1 cellular context compared by ENCODE assay signal in the genomic region with DNA sequence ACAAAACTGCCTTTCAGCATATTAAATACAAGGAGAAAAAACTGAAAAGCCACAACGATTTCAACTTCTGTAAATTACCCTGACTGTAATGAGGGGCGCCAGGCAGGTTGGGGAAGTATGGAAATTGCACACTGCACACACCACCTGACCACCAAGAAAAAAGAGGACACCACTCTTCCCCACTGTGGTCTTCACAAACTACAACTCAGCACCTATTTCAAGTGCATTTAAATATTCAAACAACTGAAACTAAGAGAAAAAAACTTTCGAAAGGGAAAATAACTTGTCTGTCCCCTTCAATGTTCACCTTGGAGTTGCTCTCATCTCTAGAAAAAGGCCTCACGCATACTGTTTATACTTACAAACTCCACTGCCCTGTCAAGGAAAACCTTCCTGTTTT.
A peak's percentile ranks its signal among the peaks of the same experiment; 100 is the strongest.
TF ChIP-seq lines count a peak whose summit lies in the region.

No MANE protein-coding gene starts in this region.

TF ChIP-seq in GM12878, 131 proteins besides CTCF, POLR2A, EP300 and RAD21 (continued from another document and continues in another):
- TF ChIP-seq, protein P1, sequence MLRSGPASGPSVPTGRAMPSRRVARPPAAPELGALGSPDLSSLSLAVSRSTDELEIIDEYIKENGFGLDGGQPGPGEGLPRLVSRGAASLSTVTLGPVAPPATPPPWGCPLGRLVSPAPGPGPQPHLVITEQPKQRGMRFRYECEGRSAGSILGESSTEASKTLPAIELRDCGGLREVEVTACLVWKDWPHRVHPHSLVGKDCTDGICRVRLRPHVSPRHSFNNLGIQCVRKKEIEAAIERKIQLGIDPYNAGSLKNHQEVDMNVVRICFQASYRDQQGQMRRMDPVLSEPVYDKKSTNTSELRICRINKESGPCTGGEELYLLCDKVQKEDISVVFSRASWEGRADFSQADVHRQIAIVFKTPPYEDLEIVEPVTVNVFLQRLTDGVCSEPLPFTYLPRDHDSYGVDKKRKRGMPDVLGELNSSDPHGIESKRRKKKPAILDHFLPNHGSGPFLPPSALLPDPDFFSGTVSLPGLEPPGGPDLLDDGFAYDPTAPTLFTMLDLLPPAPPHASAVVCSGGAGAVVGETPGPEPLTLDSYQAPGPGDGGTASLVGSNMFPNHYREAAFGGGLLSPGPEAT (IDR thresholded peaks at IDR 0.05; ENCODE audit: low read depth) = no peak; the same call in 1 of the 2 replicates
- no peak for TF ChIP-seq TAF1 (IDR thresholded peaks at IDR 0.05; ENCODE audit: borderline replicate concordance, low read depth, low read length)
- TF ChIP-seq, protein P2, sequence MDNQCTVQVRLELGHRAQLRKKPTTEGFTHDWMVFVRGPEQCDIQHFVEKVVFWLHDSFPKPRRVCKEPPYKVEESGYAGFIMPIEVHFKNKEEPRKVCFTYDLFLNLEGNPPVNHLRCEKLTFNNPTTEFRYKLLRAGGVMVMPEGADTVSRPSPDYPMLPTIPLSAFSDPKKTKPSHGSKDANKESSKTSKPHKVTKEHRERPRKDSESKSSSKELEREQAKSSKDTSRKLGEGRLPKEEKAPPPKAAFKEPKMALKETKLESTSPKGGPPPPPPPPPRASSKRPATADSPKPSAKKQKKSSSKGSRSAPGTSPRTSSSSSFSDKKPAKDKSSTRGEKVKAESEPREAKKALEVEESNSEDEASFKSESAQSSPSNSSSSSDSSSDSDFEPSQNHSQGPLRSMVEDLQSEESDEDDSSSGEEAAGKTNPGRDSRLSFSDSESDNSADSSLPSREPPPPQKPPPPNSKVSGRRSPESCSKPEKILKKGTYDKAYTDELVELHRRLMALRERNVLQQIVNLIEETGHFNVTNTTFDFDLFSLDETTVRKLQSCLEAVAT (IDR thresholded peaks at IDR 0.05) = 0 out of 2 replicates have a peak, but pooled peaks have one; percentile 39
- TF ChIP-seq ZNF207 (IDR thresholded peaks at IDR 0.05; ENCODE audit: borderline replicate concordance) = no peak
- no peak for TF ChIP-seq ATF7 (IDR thresholded peaks at IDR 0.05; ENCODE audit: low read depth)
- no peak for TF ChIP-seq GATAD2B (conservative IDR thresholded peaks at IDR 0.05; ENCODE audit: low read depth)
- TF ChIP-seq, protein P3, sequence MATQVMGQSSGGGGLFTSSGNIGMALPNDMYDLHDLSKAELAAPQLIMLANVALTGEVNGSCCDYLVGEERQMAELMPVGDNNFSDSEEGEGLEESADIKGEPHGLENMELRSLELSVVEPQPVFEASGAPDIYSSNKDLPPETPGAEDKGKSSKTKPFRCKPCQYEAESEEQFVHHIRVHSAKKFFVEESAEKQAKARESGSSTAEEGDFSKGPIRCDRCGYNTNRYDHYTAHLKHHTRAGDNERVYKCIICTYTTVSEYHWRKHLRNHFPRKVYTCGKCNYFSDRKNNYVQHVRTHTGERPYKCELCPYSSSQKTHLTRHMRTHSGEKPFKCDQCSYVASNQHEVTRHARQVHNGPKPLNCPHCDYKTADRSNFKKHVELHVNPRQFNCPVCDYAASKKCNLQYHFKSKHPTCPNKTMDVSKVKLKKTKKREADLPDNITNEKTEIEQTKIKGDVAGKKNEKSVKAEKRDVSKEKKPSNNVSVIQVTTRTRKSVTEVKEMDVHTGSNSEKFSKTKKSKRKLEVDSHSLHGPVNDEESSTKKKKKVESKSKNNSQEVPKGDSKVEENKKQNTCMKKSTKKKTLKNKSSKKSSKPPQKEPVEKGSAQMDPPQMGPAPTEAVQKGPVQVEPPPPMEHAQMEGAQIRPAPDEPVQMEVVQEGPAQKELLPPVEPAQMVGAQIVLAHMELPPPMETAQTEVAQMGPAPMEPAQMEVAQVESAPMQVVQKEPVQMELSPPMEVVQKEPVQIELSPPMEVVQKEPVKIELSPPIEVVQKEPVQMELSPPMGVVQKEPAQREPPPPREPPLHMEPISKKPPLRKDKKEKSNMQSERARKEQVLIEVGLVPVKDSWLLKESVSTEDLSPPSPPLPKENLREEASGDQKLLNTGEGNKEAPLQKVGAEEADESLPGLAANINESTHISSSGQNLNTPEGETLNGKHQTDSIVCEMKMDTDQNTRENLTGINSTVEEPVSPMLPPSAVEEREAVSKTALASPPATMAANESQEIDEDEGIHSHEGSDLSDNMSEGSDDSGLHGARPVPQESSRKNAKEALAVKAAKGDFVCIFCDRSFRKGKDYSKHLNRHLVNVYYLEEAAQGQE (IDR thresholded peaks at IDR 0.05; ENCODE audit: low read depth, low read length) = no peak
- no peak for TF ChIP-seq CHD1 (IDR thresholded peaks at IDR 0.05; ENCODE audit: low read depth, low read length)
- TF ChIP-seq CHD2 (IDR thresholded peaks at IDR 0.05; ENCODE audit: borderline replicate concordance, low read depth, low read length) = no peak
- no peak for TF ChIP-seq SPI1 (IDR thresholded peaks at IDR 0.05; ENCODE audit: borderline replicate concordance, insufficient read depth, low read depth, low read length)
- TF ChIP-seq, protein P4, sequence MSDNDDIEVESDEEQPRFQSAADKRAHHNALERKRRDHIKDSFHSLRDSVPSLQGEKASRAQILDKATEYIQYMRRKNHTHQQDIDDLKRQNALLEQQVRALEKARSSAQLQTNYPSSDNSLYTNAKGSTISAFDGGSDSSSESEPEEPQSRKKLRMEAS (IDR thresholded peaks at IDR 0.05; ENCODE audit: low read depth, low read length) = no peak
- no peak for TF ChIP-seq DPF2 (IDR thresholded peaks at IDR 0.05)
- TF ChIP-seq, protein P5, sequence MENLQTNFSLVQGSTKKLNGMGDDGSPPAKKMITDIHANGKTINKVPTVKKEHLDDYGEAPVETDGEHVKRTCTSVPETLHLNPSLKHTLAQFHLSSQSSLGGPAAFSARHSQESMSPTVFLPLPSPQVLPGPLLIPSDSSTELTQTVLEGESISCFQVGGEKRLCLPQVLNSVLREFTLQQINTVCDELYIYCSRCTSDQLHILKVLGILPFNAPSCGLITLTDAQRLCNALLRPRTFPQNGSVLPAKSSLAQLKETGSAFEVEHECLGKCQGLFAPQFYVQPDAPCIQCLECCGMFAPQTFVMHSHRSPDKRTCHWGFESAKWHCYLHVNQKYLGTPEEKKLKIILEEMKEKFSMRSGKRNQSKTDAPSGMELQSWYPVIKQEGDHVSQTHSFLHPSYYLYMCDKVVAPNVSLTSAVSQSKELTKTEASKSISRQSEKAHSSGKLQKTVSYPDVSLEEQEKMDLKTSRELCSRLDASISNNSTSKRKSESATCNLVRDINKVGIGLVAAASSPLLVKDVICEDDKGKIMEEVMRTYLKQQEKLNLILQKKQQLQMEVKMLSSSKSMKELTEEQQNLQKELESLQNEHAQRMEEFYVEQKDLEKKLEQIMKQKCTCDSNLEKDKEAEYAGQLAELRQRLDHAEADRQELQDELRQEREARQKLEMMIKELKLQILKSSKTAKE (IDR thresholded peaks at IDR 0.05; ENCODE audit: low read depth, poor library complexity, severe bottlenecking) = peak; percentile 14
- TF ChIP-seq SMARCA5 (IDR thresholded peaks at IDR 0.05) = no peak
- TF ChIP-seq, protein P6, sequence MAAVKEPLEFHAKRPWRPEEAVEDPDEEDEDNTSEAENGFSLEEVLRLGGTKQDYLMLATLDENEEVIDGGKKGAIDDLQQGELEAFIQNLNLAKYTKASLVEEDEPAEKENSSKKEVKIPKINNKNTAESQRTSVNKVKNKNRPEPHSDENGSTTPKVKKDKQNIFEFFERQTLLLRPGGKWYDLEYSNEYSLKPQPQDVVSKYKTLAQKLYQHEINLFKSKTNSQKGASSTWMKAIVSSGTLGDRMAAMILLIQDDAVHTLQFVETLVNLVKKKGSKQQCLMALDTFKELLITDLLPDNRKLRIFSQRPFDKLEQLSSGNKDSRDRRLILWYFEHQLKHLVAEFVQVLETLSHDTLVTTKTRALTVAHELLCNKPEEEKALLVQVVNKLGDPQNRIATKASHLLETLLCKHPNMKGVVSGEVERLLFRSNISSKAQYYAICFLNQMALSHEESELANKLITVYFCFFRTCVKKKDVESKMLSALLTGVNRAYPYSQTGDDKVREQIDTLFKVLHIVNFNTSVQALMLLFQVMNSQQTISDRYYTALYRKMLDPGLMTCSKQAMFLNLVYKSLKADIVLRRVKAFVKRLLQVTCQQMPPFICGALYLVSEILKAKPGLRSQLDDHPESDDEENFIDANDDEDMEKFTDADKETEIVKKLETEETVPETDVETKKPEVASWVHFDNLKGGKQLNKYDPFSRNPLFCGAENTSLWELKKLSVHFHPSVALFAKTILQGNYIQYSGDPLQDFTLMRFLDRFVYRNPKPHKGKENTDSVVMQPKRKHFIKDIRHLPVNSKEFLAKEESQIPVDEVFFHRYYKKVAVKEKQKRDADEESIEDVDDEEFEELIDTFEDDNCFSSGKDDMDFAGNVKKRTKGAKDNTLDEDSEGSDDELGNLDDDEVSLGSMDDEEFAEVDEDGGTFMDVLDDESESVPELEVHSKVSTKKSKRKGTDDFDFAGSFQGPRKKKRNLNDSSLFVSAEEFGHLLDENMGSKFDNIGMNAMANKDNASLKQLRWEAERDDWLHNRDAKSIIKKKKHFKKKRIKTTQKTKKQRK (IDR thresholded peaks at IDR 0.05; ENCODE audit: low read depth, low read length) = no peak
- TF ChIP-seq RB1 (IDR thresholded peaks at IDR 0.05; ENCODE audit: borderline replicate concordance) = no peak
- no peak for TF ChIP-seq TCF3 (IDR thresholded peaks at IDR 0.05; ENCODE audit: borderline replicate concordance, insufficient read depth, low read depth, low read length)
- no peak for TF ChIP-seq SREBF1 (IDR thresholded peaks at IDR 0.05; ENCODE audit: low read length)
- no peak for TF ChIP-seq RFX5 (IDR thresholded peaks at IDR 0.05; ENCODE audit: low read depth, low read length)
- no peak for TF ChIP-seq YY1 (IDR thresholded peaks at IDR 0.05; ENCODE audit: low read depth, low read length)
- TF ChIP-seq TCF7 (IDR thresholded peaks at IDR 0.05; ENCODE audit: borderline replicate concordance) = no peak
- no peak for TF ChIP-seq ZNF24 (IDR thresholded peaks at IDR 0.05)
- TF ChIP-seq, protein P7, sequence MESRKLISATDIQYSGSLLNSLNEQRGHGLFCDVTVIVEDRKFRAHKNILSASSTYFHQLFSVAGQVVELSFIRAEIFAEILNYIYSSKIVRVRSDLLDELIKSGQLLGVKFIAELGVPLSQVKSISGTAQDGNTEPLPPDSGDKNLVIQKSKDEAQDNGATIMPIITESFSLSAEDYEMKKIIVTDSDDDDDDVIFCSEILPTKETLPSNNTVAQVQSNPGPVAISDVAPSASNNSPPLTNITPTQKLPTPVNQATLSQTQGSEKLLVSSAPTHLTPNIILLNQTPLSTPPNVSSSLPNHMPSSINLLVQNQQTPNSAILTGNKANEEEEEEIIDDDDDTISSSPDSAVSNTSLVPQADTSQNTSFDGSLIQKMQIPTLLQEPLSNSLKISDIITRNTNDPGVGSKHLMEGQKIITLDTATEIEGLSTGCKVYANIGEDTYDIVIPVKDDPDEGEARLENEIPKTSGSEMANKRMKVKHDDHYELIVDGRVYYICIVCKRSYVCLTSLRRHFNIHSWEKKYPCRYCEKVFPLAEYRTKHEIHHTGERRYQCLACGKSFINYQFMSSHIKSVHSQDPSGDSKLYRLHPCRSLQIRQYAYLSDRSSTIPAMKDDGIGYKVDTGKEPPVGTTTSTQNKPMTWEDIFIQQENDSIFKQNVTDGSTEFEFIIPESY (IDR thresholded peaks at IDR 0.05) = no peak
- TF ChIP-seq SIN3A (IDR thresholded peaks at IDR 0.05; ENCODE audit: low read depth, low read length) = no peak
- no peak for TF ChIP-seq TARDBP (IDR thresholded peaks at IDR 0.05; ENCODE audit: borderline replicate concordance)
- TF ChIP-seq BACH1 (IDR thresholded peaks at IDR 0.05; ENCODE audit: borderline replicate concordance) = no peak
- TF ChIP-seq IKZF1 (conservative IDR thresholded peaks at IDR 0.05) = no peak
- TF ChIP-seq EZH2 (IDR thresholded peaks at IDR 0.05; ENCODE audit: borderline replicate concordance, control insufficient read depth, low read depth, low read length) = no peak
- no peak for TF ChIP-seq JUND (IDR thresholded peaks at IDR 0.05; ENCODE audit: low read depth, low read length)
- no peak for TF ChIP-seq CREM (IDR thresholded peaks at IDR 0.05; ENCODE audit: low read depth)
- TF ChIP-seq MEF2B (IDR thresholded peaks at IDR 0.05; ENCODE audit: partially characterized antibody, poor library complexity, severe bottlenecking) = no peak
- peak; percentile 53; the same call in 1 of the 2 replicates for TF ChIP-seq ZNF384 (IDR thresholded peaks at IDR 0.05; ENCODE audit: borderline replicate concordance, low read depth, low read length)
- TF ChIP-seq PAX5 (IDR thresholded peaks at IDR 0.05; ENCODE audit: borderline replicate concordance, low read depth, low read length) = no peak
- no peak for TF ChIP-seq HDAC2 (IDR thresholded peaks at IDR 0.05)
- TF ChIP-seq BHLHE40 (IDR thresholded peaks at IDR 0.05; ENCODE audit: borderline replicate concordance in 1 of 2, low read depth in 2 of 2, low read length in 1 of 2) = peak in 1 of 2 experiments; percentile 5; a peak in 1 of 4 replicates
- TF ChIP-seq TBL1XR1 (IDR thresholded peaks at IDR 0.05; ENCODE audit: low read depth, low read length) = no peak
- TF ChIP-seq, protein P8, sequence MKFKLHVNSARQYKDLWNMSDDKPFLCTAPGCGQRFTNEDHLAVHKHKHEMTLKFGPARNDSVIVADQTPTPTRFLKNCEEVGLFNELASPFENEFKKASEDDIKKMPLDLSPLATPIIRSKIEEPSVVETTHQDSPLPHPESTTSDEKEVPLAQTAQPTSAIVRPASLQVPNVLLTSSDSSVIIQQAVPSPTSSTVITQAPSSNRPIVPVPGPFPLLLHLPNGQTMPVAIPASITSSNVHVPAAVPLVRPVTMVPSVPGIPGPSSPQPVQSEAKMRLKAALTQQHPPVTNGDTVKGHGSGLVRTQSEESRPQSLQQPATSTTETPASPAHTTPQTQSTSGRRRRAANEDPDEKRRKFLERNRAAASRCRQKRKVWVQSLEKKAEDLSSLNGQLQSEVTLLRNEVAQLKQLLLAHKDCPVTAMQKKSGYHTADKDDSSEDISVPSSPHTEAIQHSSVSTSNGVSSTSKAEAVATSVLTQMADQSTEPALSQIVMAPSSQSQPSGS (IDR thresholded peaks at IDR 0.05; ENCODE audit: low read length) = 0 out of 2 replicates have a peak, but pooled peaks have one; percentile 15
- TF ChIP-seq GABPA (IDR thresholded peaks at IDR 0.05; ENCODE audit: low read depth) = no peak
- TF ChIP-seq IRF4 (IDR thresholded peaks at IDR 0.05; ENCODE audit: low read depth, low read length) = no peak
- no peak for TF ChIP-seq SP1 (IDR thresholded peaks at IDR 0.05; ENCODE audit: low read depth, low read length)
- TF ChIP-seq POU2F2 (IDR thresholded peaks at IDR 0.05; ENCODE audit: borderline replicate concordance, low read depth, low read length) = peak; percentile 60; the same call in 2 of the 3 replicates
- TF ChIP-seq RAD51 (IDR thresholded peaks at IDR 0.05) = peak; percentile 70
- no peak for TF ChIP-seq NR2F1 (conservative IDR thresholded peaks at IDR 0.05)
- TF ChIP-seq, protein P9, sequence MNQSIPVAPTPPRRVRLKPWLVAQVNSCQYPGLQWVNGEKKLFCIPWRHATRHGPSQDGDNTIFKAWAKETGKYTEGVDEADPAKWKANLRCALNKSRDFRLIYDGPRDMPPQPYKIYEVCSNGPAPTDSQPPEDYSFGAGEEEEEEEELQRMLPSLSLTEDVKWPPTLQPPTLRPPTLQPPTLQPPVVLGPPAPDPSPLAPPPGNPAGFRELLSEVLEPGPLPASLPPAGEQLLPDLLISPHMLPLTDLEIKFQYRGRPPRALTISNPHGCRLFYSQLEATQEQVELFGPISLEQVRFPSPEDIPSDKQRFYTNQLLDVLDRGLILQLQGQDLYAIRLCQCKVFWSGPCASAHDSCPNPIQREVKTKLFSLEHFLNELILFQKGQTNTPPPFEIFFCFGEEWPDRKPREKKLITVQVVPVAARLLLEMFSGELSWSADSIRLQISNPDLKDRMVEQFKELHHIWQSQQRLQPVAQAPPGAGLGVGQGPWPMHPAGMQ (IDR thresholded peaks at IDR 0.05; ENCODE audit: borderline replicate concordance) = no peak
- TF ChIP-seq NR2C2 (IDR thresholded peaks at IDR 0.05; ENCODE audit: borderline replicate concordance, control insufficient read depth, insufficient read length, low read depth) = no peak
- TF ChIP-seq BRCA1 (IDR thresholded peaks at IDR 0.05; ENCODE audit: low read depth, low read length) = no peak
- peak; percentile 56 for TF ChIP-seq NFIC (IDR thresholded peaks at IDR 0.05; ENCODE audit: low read depth, low read length)
- no peak for TF ChIP-seq ZNF622 (IDR thresholded peaks at IDR 0.05)
